Comparison of ENCODE assay signal across 1 cellular context in the genomic region with DNA sequence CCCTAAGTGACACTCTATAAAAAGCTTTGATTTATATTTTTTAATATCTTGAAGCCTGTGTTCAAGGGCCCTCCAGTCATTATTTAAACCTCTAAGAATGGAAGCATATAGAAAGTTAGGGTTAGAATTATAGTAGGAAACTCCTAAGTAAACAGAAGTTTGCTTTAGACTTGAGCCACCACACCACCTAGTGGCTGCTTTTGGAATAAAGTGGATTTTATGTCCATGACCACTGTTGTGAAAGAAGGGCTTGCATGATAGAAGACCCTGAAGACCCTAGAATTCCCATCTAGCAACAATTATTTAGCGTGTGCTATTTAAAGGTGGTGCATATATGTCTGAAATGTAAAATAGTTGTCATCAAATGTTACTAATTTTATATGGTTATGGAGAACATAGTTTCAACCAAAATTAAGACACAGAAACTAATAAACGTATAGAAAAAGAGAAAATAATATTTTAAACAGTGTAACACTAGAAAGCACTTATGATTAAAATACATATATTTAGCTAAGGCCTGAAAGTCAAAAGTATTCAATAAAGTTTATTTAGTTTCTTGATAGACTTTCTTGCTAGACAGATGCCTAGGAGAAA.
TF ChIP-seq lines count a peak whose summit lies in the region.

No MANE protein-coding gene starts in this region.

TF ChIP-seq in GM23338, 12 proteins besides CTCF, POLR2A, EP300 and RAD21 (continued from another document):
- TF ChIP-seq, protein P1, sequence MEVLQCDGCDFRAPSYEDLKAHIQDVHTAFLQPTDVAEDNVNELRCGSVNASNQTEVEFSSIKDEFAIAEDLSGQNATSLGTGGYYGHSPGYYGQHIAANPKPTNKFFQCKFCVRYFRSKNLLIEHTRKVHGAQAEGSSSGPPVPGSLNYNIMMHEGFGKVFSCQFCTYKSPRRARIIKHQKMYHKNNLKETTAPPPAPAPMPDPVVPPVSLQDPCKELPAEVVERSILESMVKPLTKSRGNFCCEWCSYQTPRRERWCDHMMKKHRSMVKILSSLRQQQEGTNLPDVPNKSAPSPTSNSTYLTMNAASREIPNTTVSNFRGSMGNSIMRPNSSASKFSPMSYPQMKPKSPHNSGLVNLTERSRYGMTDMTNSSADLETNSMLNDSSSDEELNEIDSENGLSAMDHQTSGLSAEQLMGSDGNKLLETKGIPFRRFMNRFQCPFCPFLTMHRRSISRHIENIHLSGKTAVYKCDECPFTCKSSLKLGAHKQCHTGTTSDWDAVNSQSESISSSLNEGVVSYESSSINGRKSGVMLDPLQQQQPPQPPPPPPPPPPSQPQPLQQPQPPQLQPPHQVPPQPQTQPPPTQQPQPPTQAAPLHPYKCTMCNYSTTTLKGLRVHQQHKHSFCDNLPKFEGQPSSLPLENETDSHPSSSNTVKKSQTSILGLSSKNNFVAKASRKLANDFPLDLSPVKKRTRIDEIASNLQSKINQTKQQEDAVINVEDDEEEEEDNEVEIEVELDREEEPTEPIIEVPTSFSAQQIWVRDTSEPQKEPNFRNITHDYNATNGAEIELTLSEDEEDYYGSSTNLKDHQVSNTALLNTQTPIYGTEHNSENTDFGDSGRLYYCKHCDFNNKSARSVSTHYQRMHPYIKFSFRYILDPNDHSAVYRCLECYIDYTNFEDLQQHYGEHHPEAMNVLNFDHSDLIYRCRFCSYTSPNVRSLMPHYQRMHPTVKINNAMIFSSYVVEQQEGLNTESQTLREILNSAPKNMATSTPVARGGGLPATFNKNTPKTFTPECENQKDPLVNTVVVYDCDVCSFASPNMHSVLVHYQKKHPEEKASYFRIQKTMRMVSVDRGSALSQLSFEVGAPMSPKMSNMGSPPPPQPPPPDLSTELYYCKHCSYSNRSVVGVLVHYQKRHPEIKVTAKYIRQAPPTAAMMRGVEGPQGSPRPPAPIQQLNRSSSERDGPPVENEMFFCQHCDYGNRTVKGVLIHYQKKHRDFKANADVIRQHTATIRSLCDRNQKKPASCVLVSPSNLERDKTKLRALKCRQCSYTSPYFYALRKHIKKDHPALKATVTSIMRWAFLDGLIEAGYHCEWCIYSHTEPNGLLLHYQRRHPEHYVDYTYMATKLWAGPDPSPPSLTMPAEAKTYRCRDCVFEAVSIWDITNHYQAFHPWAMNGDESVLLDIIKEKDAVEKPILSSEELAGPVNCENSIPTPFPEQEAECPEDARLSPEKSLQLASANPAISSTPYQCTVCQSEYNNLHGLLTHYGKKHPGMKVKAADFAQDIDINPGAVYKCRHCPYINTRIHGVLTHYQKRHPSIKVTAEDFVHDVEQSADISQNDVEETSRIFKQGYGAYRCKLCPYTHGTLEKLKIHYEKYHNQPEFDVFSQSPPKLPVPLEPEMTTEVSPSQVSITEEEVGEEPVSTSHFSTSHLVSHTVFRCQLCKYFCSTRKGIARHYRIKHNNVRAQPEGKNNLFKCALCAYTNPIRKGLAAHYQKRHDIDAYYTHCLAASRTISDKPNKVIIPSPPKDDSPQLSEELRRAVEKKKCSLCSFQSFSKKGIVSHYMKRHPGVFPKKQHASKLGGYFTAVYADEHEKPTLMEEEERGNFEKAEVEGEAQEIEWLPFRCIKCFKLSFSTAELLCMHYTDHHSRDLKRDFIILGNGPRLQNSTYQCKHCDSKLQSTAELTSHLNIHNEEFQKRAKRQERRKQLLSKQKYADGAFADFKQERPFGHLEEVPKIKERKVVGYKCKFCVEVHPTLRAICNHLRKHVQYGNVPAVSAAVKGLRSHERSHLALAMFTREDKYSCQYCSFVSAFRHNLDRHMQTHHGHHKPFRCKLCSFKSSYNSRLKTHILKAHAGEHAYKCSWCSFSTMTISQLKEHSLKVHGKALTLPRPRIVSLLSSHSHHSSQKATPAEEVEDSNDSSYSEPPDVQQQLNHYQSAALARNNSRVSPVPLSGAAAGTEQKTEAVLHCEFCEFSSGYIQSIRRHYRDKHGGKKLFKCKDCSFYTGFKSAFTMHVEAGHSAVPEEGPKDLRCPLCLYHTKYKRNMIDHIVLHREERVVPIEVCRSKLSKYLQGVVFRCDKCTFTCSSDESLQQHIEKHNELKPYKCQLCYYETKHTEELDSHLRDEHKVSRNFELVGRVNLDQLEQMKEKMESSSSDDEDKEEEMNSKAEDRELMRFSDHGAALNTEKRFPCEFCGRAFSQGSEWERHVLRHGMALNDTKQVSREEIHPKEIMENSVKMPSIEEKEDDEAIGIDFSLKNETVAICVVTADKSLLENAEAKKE (CRISPR knock-in tag; IDR thresholded peaks at IDR 0.05): no peak
- TF ChIP-seq ZNF331 (CRISPR knock-in tag; IDR thresholded peaks at IDR 0.05; ENCODE audit: low read depth) (no peak), JUNB (IDR thresholded peaks at IDR 0.05; ENCODE audit: unreplicated experiment) (no peak), EZH2 (IDR thresholded peaks at IDR 0.05; ENCODE audit: low read depth, unreplicated experiment) (no peak), EZH2phosphoT487 (IDR thresholded peaks at IDR 0.05; ENCODE audit: unreplicated experiment) (no peak), ZNF114 (CRISPR knock-in tag; IDR thresholded peaks at IDR 0.05) (no peak), NANOG (IDR thresholded peaks at IDR 0.05; ENCODE audit: borderline replicate concordance) (no peak)
- TF ChIP-seq, protein P2, sequence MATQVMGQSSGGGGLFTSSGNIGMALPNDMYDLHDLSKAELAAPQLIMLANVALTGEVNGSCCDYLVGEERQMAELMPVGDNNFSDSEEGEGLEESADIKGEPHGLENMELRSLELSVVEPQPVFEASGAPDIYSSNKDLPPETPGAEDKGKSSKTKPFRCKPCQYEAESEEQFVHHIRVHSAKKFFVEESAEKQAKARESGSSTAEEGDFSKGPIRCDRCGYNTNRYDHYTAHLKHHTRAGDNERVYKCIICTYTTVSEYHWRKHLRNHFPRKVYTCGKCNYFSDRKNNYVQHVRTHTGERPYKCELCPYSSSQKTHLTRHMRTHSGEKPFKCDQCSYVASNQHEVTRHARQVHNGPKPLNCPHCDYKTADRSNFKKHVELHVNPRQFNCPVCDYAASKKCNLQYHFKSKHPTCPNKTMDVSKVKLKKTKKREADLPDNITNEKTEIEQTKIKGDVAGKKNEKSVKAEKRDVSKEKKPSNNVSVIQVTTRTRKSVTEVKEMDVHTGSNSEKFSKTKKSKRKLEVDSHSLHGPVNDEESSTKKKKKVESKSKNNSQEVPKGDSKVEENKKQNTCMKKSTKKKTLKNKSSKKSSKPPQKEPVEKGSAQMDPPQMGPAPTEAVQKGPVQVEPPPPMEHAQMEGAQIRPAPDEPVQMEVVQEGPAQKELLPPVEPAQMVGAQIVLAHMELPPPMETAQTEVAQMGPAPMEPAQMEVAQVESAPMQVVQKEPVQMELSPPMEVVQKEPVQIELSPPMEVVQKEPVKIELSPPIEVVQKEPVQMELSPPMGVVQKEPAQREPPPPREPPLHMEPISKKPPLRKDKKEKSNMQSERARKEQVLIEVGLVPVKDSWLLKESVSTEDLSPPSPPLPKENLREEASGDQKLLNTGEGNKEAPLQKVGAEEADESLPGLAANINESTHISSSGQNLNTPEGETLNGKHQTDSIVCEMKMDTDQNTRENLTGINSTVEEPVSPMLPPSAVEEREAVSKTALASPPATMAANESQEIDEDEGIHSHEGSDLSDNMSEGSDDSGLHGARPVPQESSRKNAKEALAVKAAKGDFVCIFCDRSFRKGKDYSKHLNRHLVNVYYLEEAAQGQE (IDR thresholded peaks at IDR 0.05; ENCODE audit: unreplicated experiment): no peak
